1 cellular context compared by ENCODE assay signal in genomic region chr3:101963902-101964362, GRCh38.
TF ChIP-seq lines count a peak whose summit lies in the region.

No MANE protein-coding gene starts in this region.

TF ChIP-seq in SK-N-SH, 30 proteins besides CTCF, POLR2A, EP300 and RAD21 (continued from another document):
- TF ChIP-seq USF1 (IDR thresholded peaks at IDR 0.05; ENCODE audit: borderline replicate concordance, low read depth) (no peak), TCF12 (IDR thresholded peaks at IDR 0.05) (peak; percentile 79), EZH2phosphoT487 (IDR thresholded peaks at IDR 0.05; ENCODE audit: borderline replicate concordance, low read depth) (no peak), PBX3 (IDR thresholded peaks at IDR 0.05) (peak; percentile 92), JUND (IDR thresholded peaks at IDR 0.05) (peak; percentile 55; the same call in 1 of the 2 replicates), NFIC (IDR thresholded peaks at IDR 0.05; ENCODE audit: borderline replicate concordance) (0 out of 2 replicates have a peak, but pooled peaks have one; percentile 11), FOSL2 (IDR thresholded peaks at IDR 0.05; ENCODE audit: borderline replicate concordance, low read depth) (peak; percentile 68; the same call in 1 of the 2 replicates), POLR2AphosphoS5 (IDR thresholded peaks at IDR 0.05; ENCODE audit: low read depth, low read length) (peak; percentile 25; the same call in 1 of the 2 replicates), RFX5 (IDR thresholded peaks at IDR 0.05; ENCODE audit: low read length) (no peak)
